Comparison of ENCODE assay signal across 11 cellular contexts in the genomic region with DNA sequence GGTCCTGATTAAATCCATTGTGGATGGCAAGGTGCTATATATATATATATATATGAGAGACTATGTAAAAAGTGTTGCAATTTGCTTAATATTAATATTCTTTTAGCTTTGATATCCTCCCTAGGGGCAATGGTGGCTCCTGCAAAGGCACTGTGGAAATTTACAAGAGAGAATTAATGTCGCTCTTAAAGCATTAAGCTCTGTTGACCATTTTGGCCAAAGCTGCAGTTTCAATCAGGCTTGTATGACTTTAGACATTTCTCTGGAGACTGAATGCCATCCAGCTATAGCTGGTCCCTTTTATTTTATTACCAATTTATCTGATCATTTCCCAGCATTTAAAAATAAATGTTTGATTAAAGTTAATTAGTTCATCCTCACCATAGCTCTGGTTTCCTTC.
A peak's percentile ranks its signal among the peaks of the same experiment; 100 is the strongest.
DNase-seq lines count a peak whose midpoint lies in the region; ATAC-seq and TF ChIP-seq lines count a peak whose summit lies in the region.
"Had no signal": no experiment of that assay in that cellular context is flagged by ENCODE, and none has a peak within 500 bp of the region (broad histone marks: within the 10 kb centered on the region; RNA-seq: fewer than 3 reads in every experiment).

No MANE protein-coding gene starts in this region.

- no peaks in the 10 kb centered on the region for H3K27me3 Mint-ChIP-seq in activated CD4-positive, alpha-beta T cell treated with anti-CD3 and anti-CD28 coated beads, Interleukin-2, amount 10 ng/mL, durations not matched to agents 7 days and 5 days
- peaks cover 8% of the 10 kb centered on the region for H3K27me3 Mint-ChIP-seq in glutamatergic neuron (ENCODE audit: unreplicated experiment)

- H3K36me3 Mint-ChIP-seq in activated CD4-positive, alpha-beta T cell treated with anti-CD3 and anti-CD28 coated beads, Interleukin-2, amount 10 ng/mL, durations not matched to agents 7 days and 5 days (ENCODE audit: low read depth), result peaks cover 6% of the 10 kb centered on the region
- H3K36me3 Mint-ChIP-seq in glutamatergic neuron (ENCODE audit: unreplicated experiment), result no peaks in the 10 kb centered on the region
- H3K36me3 Mint-ChIP-seq in stimulated activated effector memory CD8-positive, alpha-beta T cell treated with anti-CD3 and anti-CD28 coated beads, Interleukin-12 subunit alpha, Interleukin-12 subunit beta, amount 100 ng/mL, for 72 hours, result no peaks in the 10 kb centered on the region

- CTCF ChIA-PET in activated CD4-positive, alpha-beta T cell treated with anti-CD3 and anti-CD28 coated beads, Interleukin-2, amount 10 ng/mL, durations not matched to agents 7 days and 5 days (lab: Charles Lee), result interaction anchor here (0.6 to 2.8 kb wide), 8 partner anchors 9 to 624 kb away, joined by 3 to 10 read pairs (median 4); no protein-coding TSS in a partner anchor

- H3K9me3 ChIP-seq in WERI-Rb-1 (ENCODE audit: severe bottlenecking), result no peaks in the 10 kb centered on the region
- H3K9me3 ChIP-seq: upper lobe of right lung had no signal

- ATAC-seq in stimulated activated effector memory CD8-positive, alpha-beta T cell treated with anti-CD3 and anti-CD28 coated beads, Interleukin-12 subunit alpha, Interleukin-12 subunit beta, amount 100 ng/mL, for 72 hours, result no peak
- no peak for ATAC-seq in GM21529 (IDR thresholded peaks at IDR 0.05; ENCODE audit: unreplicated experiment)
- ATAC-seq: activated CD4-positive, CD25-positive, alpha-beta regulatory T cell treated with anti-CD3 and anti-CD28 coated beads, Interleukin-2, amount 50 U/mL, for 24 hours had no signal

- H3K27me3 ChIP-seq in WERI-Rb-1 (ENCODE audit: insufficient read depth, low read depth, severe bottlenecking), result no peaks in the 10 kb centered on the region
- H3K27me3 ChIP-seq: upper lobe of right lung had no signal

- H3K4me3 Mint-ChIP-seq in activated CD4-positive, alpha-beta T cell treated with anti-CD3 and anti-CD28 coated beads, Interleukin-2, amount 10 ng/mL, durations not matched to agents 7 days and 5 days, result peak overlapping the region; percentile 75
- H3K4me3 Mint-ChIP-seq in glutamatergic neuron (ENCODE audit: unreplicated experiment), result peak overlapping the region; percentile 90
- no peak overlapping the region for H3K4me3 Mint-ChIP-seq in stimulated activated effector memory CD8-positive, alpha-beta T cell treated with anti-CD3 and anti-CD28 coated beads, Interleukin-12 subunit alpha, Interleukin-12 subunit beta, amount 100 ng/mL, for 72 hours

- peaks cover 82% of the 10 kb centered on the region for H3K4me1 Mint-ChIP-seq in activated CD4-positive, alpha-beta T cell treated with anti-CD3 and anti-CD28 coated beads, Interleukin-2, amount 10 ng/mL, durations not matched to agents 7 days and 5 days
- peaks cover 68% of the 10 kb centered on the region for H3K4me1 Mint-ChIP-seq in glutamatergic neuron (ENCODE audit: low read depth, unreplicated experiment)
- peaks cover 69% of the 10 kb centered on the region for H3K4me1 Mint-ChIP-seq in stimulated activated effector memory CD8-positive, alpha-beta T cell treated with anti-CD3 and anti-CD28 coated beads, Interleukin-12 subunit alpha, Interleukin-12 subunit beta, amount 100 ng/mL, for 72 hours

- TF ChIP-seq CTCF in WERI-Rb-1 (IDR thresholded peaks at IDR 0.05; ENCODE audit: low read depth, low read length), result no peak
- no peak for TF ChIP-seq CTCF in glutamatergic neuron (IDR thresholded peaks at IDR 0.05; ENCODE audit: partially characterized antibody, unreplicated experiment)

- POLR2A ChIA-PET in activated CD4-positive, alpha-beta T cell treated with anti-CD3 and anti-CD28 coated beads, Interleukin-2, amount 10 ng/mL, durations not matched to agents 7 days and 5 days (lab: Charles Lee), result no interaction called here

- peak overlapping the region; percentile 89 for H3K27ac Mint-ChIP-seq in activated CD4-positive, alpha-beta T cell treated with anti-CD3 and anti-CD28 coated beads, Interleukin-2, amount 10 ng/mL, durations not matched to agents 7 days and 5 days
- H3K27ac Mint-ChIP-seq in glutamatergic neuron (ENCODE audit: unreplicated experiment), result peak overlapping the region; percentile 92
- H3K27ac Mint-ChIP-seq in stimulated activated effector memory CD8-positive, alpha-beta T cell treated with anti-CD3 and anti-CD28 coated beads, Interleukin-12 subunit alpha, Interleukin-12 subunit beta, amount 100 ng/mL, for 72 hours, result peak overlapping the region; percentile 58

- H3K27ac ChIP-seq in WERI-Rb-1, result peak overlapping the region; percentile 72
- H3K27ac ChIP-seq: upper lobe of right lung had no signal

- peak overlapping the region; percentile 66 for H3K4me3 ChIP-seq in WERI-Rb-1 (ENCODE audit: low read depth, low read length)

- no peaks in the 10 kb centered on the region for H3K9me3 Mint-ChIP-seq in activated CD4-positive, alpha-beta T cell treated with anti-CD3 and anti-CD28 coated beads, Interleukin-2, amount 10 ng/mL, durations not matched to agents 7 days and 5 days
- H3K9me3 Mint-ChIP-seq in glutamatergic neuron (ENCODE audit: unreplicated experiment), result peaks cover 8% of the 10 kb centered on the region
- no peaks in the 10 kb centered on the region for H3K9me3 Mint-ChIP-seq in stimulated activated effector memory CD8-positive, alpha-beta T cell treated with anti-CD3 and anti-CD28 coated beads, Interleukin-12 subunit alpha, Interleukin-12 subunit beta, amount 100 ng/mL, for 72 hours

- H3K36me3 ChIP-seq in WERI-Rb-1, result no peaks in the 10 kb centered on the region
- H3K36me3 ChIP-seq: upper lobe of right lung had no signal

- no peak for DNase-seq in activated CD4-positive, alpha-beta T cell treated with anti-CD3 and anti-CD28 coated beads, Interleukin-2, amount 10 ng/mL, durations not matched to agents 7 days and 5 days
- DNase-seq in activated CD4-positive, alpha-beta T cell treated with anti-CD3 and anti-CD28 coated beads for 4 hours, result no peak
- no peak for DNase-seq in WERI-Rb-1
- no peak for DNase-seq in glutamatergic neuron
- no peak for DNase-seq in stimulated activated effector memory CD8-positive, alpha-beta T cell treated with anti-CD3 and anti-CD28 coated beads, Interleukin-12 subunit alpha, Interleukin-12 subunit beta, amount 100 ng/mL, for 72 hours (ENCODE audit: low spot score in 2 of 2)
- no peak for DNase-seq in NCI-H1436 (lab: John Stamatoyannopoulos, UW)
- no peak for DNase-seq in NCI-H526 treated with DMSO at 0.1 percent for 48 hours (lab: John Stamatoyannopoulos, UW)
- DNase-seq: effector CD4-positive, alpha-beta T cell had no signal
